ENCODE assay signal across 1 cellular context in the genomic region with DNA sequence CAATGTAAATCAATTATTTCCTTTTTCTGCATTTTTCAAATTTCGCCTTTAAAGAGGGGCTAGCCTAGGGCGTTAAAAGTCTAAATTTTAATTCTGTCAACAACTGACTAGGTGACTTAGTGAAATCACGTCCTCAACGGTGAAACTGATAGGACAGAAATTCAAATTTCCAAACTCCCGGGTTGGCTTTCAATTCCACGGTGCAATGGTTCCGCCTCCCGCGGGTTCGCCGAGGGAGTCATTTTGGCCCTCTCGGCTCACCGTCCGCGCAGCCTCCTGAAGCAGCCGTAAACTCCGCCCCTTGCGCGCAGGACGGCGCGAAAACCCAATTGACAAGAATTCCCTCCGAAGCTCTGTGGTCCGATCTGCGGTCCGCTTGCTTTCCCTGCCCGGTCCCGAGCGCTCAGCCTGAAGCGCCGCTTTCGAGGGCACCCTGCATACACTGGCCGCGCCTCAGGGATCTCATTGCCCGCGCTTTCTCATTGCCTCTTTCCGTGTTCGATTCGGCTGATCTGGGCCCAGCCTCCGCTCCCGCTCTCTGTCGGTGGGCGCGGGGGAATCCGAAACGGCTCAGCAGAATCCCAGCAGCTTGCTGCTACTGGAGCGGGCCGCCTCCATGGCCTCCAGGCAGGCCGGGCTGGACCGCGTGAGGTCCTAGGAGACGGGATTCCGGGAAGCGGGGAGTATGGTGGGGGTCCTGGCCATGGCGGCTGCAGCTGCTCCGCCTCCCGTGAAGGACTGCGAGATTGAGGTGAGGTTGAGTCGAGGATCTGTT.
TF ChIP-seq lines count a peak whose summit lies in the region.

TSS of gene ATAD5 (plus strand) at position 304 of the 775 bp plus-strand sequence. CDS start at position 686, 382 bp downstream.

TF ChIP-seq in HepG2, 621 proteins besides CTCF, POLR2A, EP300 and RAD21 (continued from another document and continues in another):
- TF ChIP-seq ZNF142 (CRISPR knock-in tag; IDR thresholded peaks at IDR 0.05) = peak; percentile 49; the same call in 1 of the 2 replicates
- TF ChIP-seq ZNF672 (CRISPR knock-in tag; IDR thresholded peaks at IDR 0.05) = no peak
- no peak for TF ChIP-seq RFX1 (IDR thresholded peaks at IDR 0.05)
- TF ChIP-seq ZNF407 (CRISPR knock-in tag; IDR thresholded peaks at IDR 0.05; ENCODE audit: not compliant biosample characterization) = peak; percentile 85
- peak; percentile 94 for TF ChIP-seq PHF8 (CRISPR knock-in tag; IDR thresholded peaks at IDR 0.05)
- TF ChIP-seq ZNF615 (CRISPR knock-in tag; IDR thresholded peaks at IDR 0.05; ENCODE audit: borderline replicate concordance) = no peak
- no peak; the same call in 1 of the 2 replicates for TF ChIP-seq ZNF816 (CRISPR knock-in tag; IDR thresholded peaks at IDR 0.05; ENCODE audit: borderline replicate concordance)
- TF ChIP-seq, protein P1, sequence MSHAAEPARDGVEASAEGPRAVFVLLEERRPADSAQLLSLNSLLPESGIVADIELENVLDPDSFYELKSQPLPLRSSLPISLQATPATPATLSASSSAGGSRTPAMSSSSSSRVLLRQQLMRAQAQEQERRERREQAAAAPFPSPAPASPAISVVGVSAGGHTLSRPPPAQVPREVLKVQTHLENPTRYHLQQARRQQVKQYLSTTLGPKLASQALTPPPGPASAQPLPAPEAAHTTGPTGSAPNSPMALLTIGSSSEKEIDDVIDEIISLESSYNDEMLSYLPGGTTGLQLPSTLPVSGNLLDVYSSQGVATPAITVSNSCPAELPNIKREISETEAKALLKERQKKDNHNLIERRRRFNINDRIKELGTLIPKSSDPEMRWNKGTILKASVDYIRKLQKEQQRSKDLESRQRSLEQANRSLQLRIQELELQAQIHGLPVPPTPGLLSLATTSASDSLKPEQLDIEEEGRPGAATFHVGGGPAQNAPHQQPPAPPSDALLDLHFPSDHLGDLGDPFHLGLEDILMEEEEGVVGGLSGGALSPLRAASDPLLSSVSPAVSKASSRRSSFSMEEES (CRISPR knock-in tag; IDR thresholded peaks at IDR 0.05) = no peak; the same call in 1 of the 2 replicates
- no peak for TF ChIP-seq ZNF713 (CRISPR knock-in tag; IDR thresholded peaks at IDR 0.05)
- TF ChIP-seq HMG20B (CRISPR knock-in tag; conservative IDR thresholded peaks at IDR 0.05) = no peak; the same call in 1 of the 2 replicates
- TF ChIP-seq ZNF850 (CRISPR knock-in tag; conservative IDR thresholded peaks at IDR 0.05) = no peak
- TF ChIP-seq NFE2L2 (IDR thresholded peaks at IDR 0.05; ENCODE audit: low read length) = no peak
- TF ChIP-seq KIAA2018 (CRISPR knock-in tag; IDR thresholded peaks at IDR 0.05; ENCODE audit: borderline replicate concordance) = no peak
- TF ChIP-seq YEATS2 (CRISPR knock-in tag; IDR thresholded peaks at IDR 0.05; ENCODE audit: borderline replicate concordance) = peak; percentile 97
- no peak for TF ChIP-seq CEBPZ (IDR thresholded peaks at IDR 0.05; ENCODE audit: low read length)
- no peak for TF ChIP-seq ZFP36 (IDR thresholded peaks at IDR 0.05; ENCODE audit: borderline replicate concordance, low read depth, low read length, partially characterized antibody)
